In the genomic region with DNA sequence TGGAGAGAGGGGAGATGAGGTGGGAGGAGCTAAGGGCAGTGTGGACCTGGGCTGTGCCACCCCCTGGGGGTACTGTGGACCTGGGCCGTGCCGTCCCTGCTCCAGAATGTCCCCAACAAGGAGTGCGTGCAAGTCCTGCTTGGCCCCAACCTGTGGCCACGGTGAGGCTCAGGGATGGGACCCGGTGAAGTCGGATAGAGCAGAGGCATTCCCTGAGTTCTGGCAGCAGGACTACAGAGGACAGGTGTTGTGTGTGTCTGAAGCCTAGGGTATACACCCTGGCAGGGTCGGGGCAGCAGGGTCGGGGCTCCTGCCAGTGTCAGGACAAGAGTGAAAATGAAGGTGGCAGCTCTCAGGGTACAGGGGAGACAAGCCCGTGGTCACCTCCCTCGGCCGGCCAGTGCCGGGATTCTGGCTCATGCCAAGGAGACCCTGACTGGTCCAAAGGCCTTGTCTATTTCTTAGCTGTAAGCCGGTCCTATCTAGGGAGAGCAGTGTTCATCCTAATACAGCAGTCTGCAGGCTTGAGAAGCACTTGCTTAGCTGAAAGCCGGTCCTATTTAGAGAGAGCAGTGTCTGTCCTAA, we compare ENCODE assay signal across 26 cellular contexts.
DNase-seq lines count a peak whose midpoint lies in the region; ATAC-seq and TF ChIP-seq lines count a peak whose summit lies in the region.
"Had no signal": no experiment of that assay in that cellular context is flagged by ENCODE, and none has a peak within 500 bp of the region (broad histone marks: within the 10 kb centered on the region; RNA-seq: fewer than 3 reads in every experiment).

No MANE protein-coding gene starts in this region.

- H3K9me3 ChIP-seq in stomach smooth muscle (ENCODE audit: control insufficient read depth in 2 of 2, low read length in 2 of 2) (no peaks in the 10 kb centered on the region), BE2C (no peaks in the 10 kb centered on the region)

- peaks cover 81% of the 10 kb centered on the region for H3K4me1 ChIP-seq in stomach smooth muscle (ENCODE audit: control insufficient read depth, insufficient read depth, low read length)
- H3K4me1 ChIP-seq in BE2C = no peaks in the 10 kb centered on the region

- H3K36me3 ChIP-seq in H7 (replicated peaks; ENCODE audit: control insufficient read depth, insufficient read depth, low read length) (no peaks in the 10 kb centered on the region), stomach smooth muscle (ENCODE audit: control insufficient read depth in 2 of 2, insufficient read depth in 2 of 2, low read length in 2 of 2) (peaks cover 0 to 3% of the 10 kb centered on the region in 2 donors), BE2C (no peaks in the 10 kb centered on the region)
- H3K36me3 ChIP-seq: cardiac muscle cell had no signal

- H3K9me3 Mint-ChIP-seq in nephron = no peaks in the 10 kb centered on the region
- H3K9me3 Mint-ChIP-seq: activated naive CD4-positive, alpha-beta T cell treated with anti-CD3 and anti-CD28 coated beads, Interleukin-2, amount 10 ng/mL, durations not matched to agents 7 days and 5 days; activated T-cell treated with anti-CD3 and anti-CD28 coated beads, Interleukin-2, amount 50 U/mL, for 72 hours; naive thymus-derived CD8-positive, alpha-beta T cell; stimulated activated naive B cell treated with anti-CD40 and anti-IgM and Interleukin-4, amounts not matched to agents 10 μg/mL and 1 μg/mL and 100 μg/mL, for 72 hours; type B pancreatic cell had no signal

- intact Hi-C loops in dorsolateral prefrontal cortex (cut with DNase I) = no loop called here

- peaks cover 7% of the 10 kb centered on the region for H3K27me3 Mint-ChIP-seq in nephron (ENCODE audit: low read depth)

- H3K27me3 ChIP-seq in H7 (ENCODE audit: control insufficient read depth, insufficient read depth, low read length) (no peaks in the 10 kb centered on the region), dorsolateral prefrontal cortex (peaks cover 0 to 16% (median 0%) of the 10 kb centered on the region in 45 donors), stomach smooth muscle (ENCODE audit: control insufficient read depth in 1 of 2, insufficient read depth in 2 of 2, low read length in 2 of 2) (no peaks in the 10 kb centered on the region), BE2C (peaks cover 2% of the 10 kb centered on the region; the same call in 1 of the 2 replicates)
- H3K27me3 ChIP-seq: cardiac muscle cell had no signal

- peak overlapping the region in 31 of 59 donors; percentile 7 to 80 (median 50) for H3K27ac ChIP-seq in dorsolateral prefrontal cortex
- H3K27ac ChIP-seq in stomach smooth muscle (ENCODE audit: low read length) = peak overlapping the region; percentile 99
- H3K27ac ChIP-seq: cardiac muscle cell, SK-N-MC had no signal

- H3K27ac Mint-ChIP-seq in nephron = peak overlapping the region; percentile 42 to 72 (median 59)
- H3K27ac Mint-ChIP-seq: activated CD4-positive, alpha-beta T cell treated with anti-CD3 and anti-CD28 coated beads for 36 hours; activated naive CD4-positive, alpha-beta T cell treated with anti-CD3 and anti-CD28 coated beads, Interleukin-2, amount 10 ng/mL, durations not matched to agents 7 days and 5 days; activated T-cell treated with anti-CD3 and anti-CD28 coated beads, Interleukin-2, amount 50 U/mL, for 72 hours; stimulated activated naive B cell treated with anti-CD40 and anti-IgM and Interleukin-4, amounts not matched to agents 10 μg/mL and 1 μg/mL and 100 μg/mL, for 72 hours; type B pancreatic cell had no signal

- no peak for TF ChIP-seq CTCF in dorsolateral prefrontal cortex (IDR thresholded peaks at IDR 0.05 in 54 of 56, conservative IDR thresholded peaks at IDR 0.05 in 2 of 56; ENCODE audit: low read depth in 1 of 56, partially characterized antibody in 56 of 56)
- TF ChIP-seq CTCF in nephron (IDR thresholded peaks at IDR 0.05; ENCODE audit: unreplicated experiment in 3 of 3) = no peak
- no peak for TF ChIP-seq CTCF in BE2C (IDR thresholded peaks at IDR 0.05; ENCODE audit: low read depth, low read length)

- no peaks in the 10 kb centered on the region for H3K36me3 Mint-ChIP-seq in nephron (ENCODE audit: low read depth)
- H3K36me3 Mint-ChIP-seq: activated naive CD4-positive, alpha-beta T cell treated with anti-CD3 and anti-CD28 coated beads, Interleukin-2, amount 10 ng/mL, durations not matched to agents 7 days and 5 days; naive thymus-derived CD8-positive, alpha-beta T cell; stimulated activated naive B cell treated with anti-CD40 and anti-IgM and Interleukin-4, amounts not matched to agents 10 μg/mL and 1 μg/mL and 100 μg/mL, for 72 hours; type B pancreatic cell had no signal

- H3K9ac ChIP-seq in stomach smooth muscle (ENCODE audit: low read length in 2 of 2) = peak overlapping the region; percentile 63 to 78

- H3K4me3 Mint-ChIP-seq in nephron = no peak overlapping the region
- H3K4me3 Mint-ChIP-seq: activated CD4-positive, alpha-beta T cell treated with anti-CD3 and anti-CD28 coated beads for 36 hours; activated naive CD4-positive, alpha-beta T cell treated with anti-CD3 and anti-CD28 coated beads, Interleukin-2, amount 10 ng/mL, durations not matched to agents 7 days and 5 days; activated T-cell treated with anti-CD3 and anti-CD28 coated beads, Interleukin-2, amount 50 U/mL, for 72 hours; naive thymus-derived CD8-positive, alpha-beta T cell; stimulated activated naive B cell treated with anti-CD40 and anti-IgM and Interleukin-4, amounts not matched to agents 10 μg/mL and 1 μg/mL and 100 μg/mL, for 72 hours; type B pancreatic cell had no signal

- H3K4me3 ChIP-seq in H7 (ENCODE audit: insufficient read depth, low read depth, low read length) = no peak overlapping the region
- no peak overlapping the region for H3K4me3 ChIP-seq in dorsolateral prefrontal cortex
- peak overlapping the region in 1 of 2 donors; percentile 35 for H3K4me3 ChIP-seq in stomach smooth muscle (ENCODE audit: low read length in 2 of 2)
- no peak overlapping the region for H3K4me3 ChIP-seq in BE2C (ENCODE audit: low read depth, low read length)
- H3K4me3 ChIP-seq: cardiac muscle cell, SK-N-MC had no signal

- peaks cover 51% of the 10 kb centered on the region for H3K4me1 Mint-ChIP-seq in nephron
- H3K4me1 Mint-ChIP-seq: activated CD4-positive, alpha-beta T cell treated with anti-CD3 and anti-CD28 coated beads for 36 hours; activated naive CD4-positive, alpha-beta T cell treated with anti-CD3 and anti-CD28 coated beads, Interleukin-2, amount 10 ng/mL, durations not matched to agents 7 days and 5 days; stimulated activated naive B cell treated with anti-CD40 and anti-IgM and Interleukin-4, amounts not matched to agents 10 μg/mL and 1 μg/mL and 100 μg/mL, for 72 hours had no signal

- DNase-seq in H7 (peak; percentile 33), dorsolateral prefrontal cortex (no peak), BE2C (no peak)
- DNase-seq in effector CD8-positive, alpha-beta T cell (lab: John Stamatoyannopoulos, UW) = no peak
- DNase-seq in stimulated activated CD4-positive, alpha-beta T cell treated with anti-CD3 and anti-CD28 coated beads, Interleukin-4, amount 100 ng/mL, for 4 hours = no peak
- DNase-seq: activated CD4-positive, alpha-beta T cell treated with anti-CD3 and anti-CD28 coated beads for 36 hours; activated naive CD4-positive, alpha-beta T cell treated with anti-CD3 and anti-CD28 coated beads, Interleukin-2, amount 10 ng/mL, durations not matched to agents 7 days and 5 days; activated T-cell treated with anti-CD3 and anti-CD28 coated beads, Interleukin-2, amount 50 U/mL, for 72 hours; amniotic stem cell; dermis blood vessel endothelial cell; DMS53; IMR-90; left colon; naive thymus-derived CD8-positive, alpha-beta T cell; NCI-H1105; NCI-H2029 treated with DMSO at 0.1 percent for 48 hours; NCI-H2227 treated with DMSO at 0.1 percent for 48 hours; NCI-H69; stimulated activated CD4-positive, alpha-beta T cell treated with anti-CD3 and anti-CD28 coated beads, Interleukin-1b, Interleukin-23, amount 100 ng/mL, for 48 hours; stimulated activated naive B cell treated with anti-CD40 and anti-IgM and Interleukin-4, amounts not matched to agents 10 μg/mL and 1 μg/mL and 100 μg/mL, for 72 hours had no signal

- ATAC-seq in GM21381 (IDR thresholded peaks at IDR 0.05; ENCODE audit: unreplicated experiment) = no peak
- ATAC-seq: activated CD4-positive, alpha-beta T cell treated with anti-CD3 and anti-CD28 coated beads for 36 hours; activated T-cell treated with anti-CD3 and anti-CD28 coated beads, Interleukin-2, amount 50 U/mL, for 72 hours; left colon; naive thymus-derived CD8-positive, alpha-beta T cell had no signal
